ENCODE assay signal across 36 cellular contexts in the genomic region with DNA sequence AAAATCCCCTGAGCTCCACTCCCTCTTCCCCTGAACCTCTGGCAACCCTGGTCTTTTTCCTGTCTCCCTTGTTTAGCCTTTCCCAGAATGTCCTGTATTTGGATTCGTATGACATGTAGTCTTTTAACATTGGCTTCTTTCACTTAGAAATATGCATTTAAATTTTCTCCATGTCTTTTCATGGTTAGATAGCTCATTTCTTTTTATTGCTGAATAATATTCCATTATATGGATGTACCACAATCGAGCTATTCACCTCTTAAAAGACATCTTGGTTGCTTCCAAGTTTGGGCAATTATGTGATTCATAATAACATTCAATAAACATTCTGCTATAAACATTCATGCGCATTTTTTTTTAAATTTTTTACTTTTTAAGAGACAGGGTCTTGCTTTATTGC.
DNase-seq lines count a peak whose midpoint lies in the region; ATAC-seq, FAIRE-seq and TF ChIP-seq lines count a peak whose summit lies in the region.
"Had no signal": no experiment of that assay in that cellular context is flagged by ENCODE, and none has a peak within 500 bp of the region (broad histone marks: within the 10 kb centered on the region; RNA-seq: fewer than 3 reads in every experiment).

No MANE protein-coding gene starts in this region.

- no peak overlapping the region for H3K4me3 Mint-ChIP-seq in IgD-negative memory B cell
- H3K4me3 Mint-ChIP-seq: B cell; CD14-positive monocyte; CD4-positive, alpha-beta memory T cell; CD4-positive, alpha-beta T cell; CD4-positive, CD25-positive, alpha-beta regulatory T cell; CD8-positive, alpha-beta memory T cell; CD8-positive, alpha-beta T cell had no signal

- H3K27ac Mint-ChIP-seq in IgD-negative memory B cell, result peak overlapping the region in 2 of 3 donors; percentile 46 to 57
- H3K27ac Mint-ChIP-seq: B cell; CD14-positive monocyte; CD4-positive, alpha-beta memory T cell; CD4-positive, alpha-beta T cell; CD4-positive, CD25-positive, alpha-beta regulatory T cell; CD8-positive, alpha-beta memory T cell; CD8-positive, alpha-beta T cell had no signal

- no peaks in the 10 kb centered on the region for H3K27me3 ChIP-seq in SK-N-SH (ENCODE audit: insufficient read depth)
- H3K27me3 ChIP-seq: BE2C; BLaER1; BLaER1 treated with 17β-estradiol and CSF1 and Interleukin-3, amounts not matched to agents 10 nM and 100 nM had no signal

- H3K9me3 Mint-ChIP-seq in IgD-negative memory B cell, result peaks cover 8 to 22% (median 13%) of the 10 kb centered on the region in 3 donors

- no peak overlapping the region for H2AFZ ChIP-seq in SK-N-SH (ENCODE audit: low read depth)

- TF ChIP-seq CTCF in SK-N-SH (IDR thresholded peaks at IDR 0.05) (no peak), A549 (IDR thresholded peaks at IDR 0.05) (no peak), HEK293 (tag by site-specific recombination; IDR thresholded peaks at IDR 0.05) (no peak)

- no peaks in the 10 kb centered on the region for H3K36me3 Mint-ChIP-seq in IgD-negative memory B cell
- H3K36me3 Mint-ChIP-seq: CD14-positive monocyte; CD4-positive, alpha-beta memory T cell; CD4-positive, CD25-positive, alpha-beta regulatory T cell; CD8-positive, alpha-beta memory T cell; CD8-positive, alpha-beta T cell had no signal

- no peaks in the 10 kb centered on the region for H3K79me2 ChIP-seq in SK-N-SH (ENCODE audit: insufficient read depth)

- no peaks in the 10 kb centered on the region for H3K9me2 ChIP-seq in SK-N-SH

- H3K4me1 ChIP-seq in SK-N-SH (ENCODE audit: control insufficient read depth in 1 of 2, insufficient read depth in 2 of 2, low read depth in 1 of 2, low read length in 1 of 2) (no peaks in the 10 kb centered on the region; a peak in 1 of 4 replicates), A549 (no peaks in the 10 kb centered on the region), HEK293 (ENCODE audit: control insufficient read depth, insufficient read depth, low read length) (peaks cover 17% of the 10 kb centered on the region)
- H3K4me1 ChIP-seq: BE2C, BLaER1, Caco-2 had no signal

- H3K27me3 Mint-ChIP-seq in IgD-negative memory B cell, result peaks cover 3% of the 10 kb centered on the region

- H3F3A ChIP-seq in SK-N-SH (replicated peaks; ENCODE audit: insufficient read depth), result no peaks in the 10 kb centered on the region

- H3K9ac ChIP-seq in SK-N-SH, result no peak overlapping the region
- H3K9ac ChIP-seq: BLaER1; BLaER1 treated with 17β-estradiol and CSF1 and Interleukin-3, amounts not matched to agents 10 nM and 100 nM had no signal

- DNase-seq in SK-N-SH (no peak), A549 (ENCODE audit: low read depth in 1 of 2, low spot score in 1 of 2) (no peak), NCI-H1105 (lab: John Stamatoyannopoulos, UW) (no peak), medulla oblongata (ENCODE audit: extremely low spot score) (no peak)
- DNase-seq: 8988T; ACHN; AML-193; BE2C; C1 segment of cervical spinal cord; Caco-2; Calu3; CD4-positive, alpha-beta memory T cell; CD4-positive, alpha-beta T cell; CD4-positive, CD25-positive, alpha-beta regulatory T cell; CD8-positive, alpha-beta memory T cell; CD8-positive, alpha-beta T cell; COR-L47; DMS 273 treated with DMSO at 0.1 percent for 48 hours; DMS153; DMS53; DMS79; DMS79 treated with DMSO at 0.1 percent for 48 hours; DND-41; EL had no signal

- CTCF ChIA-PET in SK-N-SH (lab: Yijun Ruan, JAX) (interaction anchor here (0.7 kb wide), 1 partner anchor 21 kb away, joined by 4 read pairs; no protein-coding TSS in a partner anchor), A549 (lab: Yijun Ruan, JAX) (interaction anchor here (0.8 to 2.4 kb wide), 5 partner anchors 9 to 64 kb away, joined by 3 to 8 read pairs (median 4); no protein-coding TSS in a partner anchor), HEK293 (lab: Yijun Ruan, JAX) (interaction anchor here (0.7 to 1.0 kb wide), 4 partner anchors 15 to 356 kb away, joined by 3 to 5 read pairs (median 3); no protein-coding TSS in a partner anchor)

- FAIRE-seq in A549 (lab: Jason Lieb, UNC), result peak; percentile 94
- FAIRE-seq: A204.1, D721Med had no signal

- H3K9me3 ChIP-seq in SK-N-SH (peaks cover 8% of the 10 kb centered on the region; the same call in 1 of the 2 replicates), A549 (peaks cover 25% of the 10 kb centered on the region), HEK293 (ENCODE audit: control insufficient read depth, insufficient read depth, low read depth, low read length) (peaks cover 10% of the 10 kb centered on the region)
- H3K9me3 ChIP-seq: Caco-2 had no signal

- H3K4me2 ChIP-seq in SK-N-SH, result no peak overlapping the region
- no peak overlapping the region for H3K4me2 ChIP-seq in A549
- H3K4me2 ChIP-seq: BLaER1; BLaER1 treated with 17β-estradiol and CSF1 and Interleukin-3, amounts not matched to agents 10 nM and 100 nM had no signal

- no peak overlapping the region for H3K4me3 ChIP-seq in SK-N-SH (ENCODE audit: low read depth in 2 of 2, low read length in 1 of 2)
- H3K4me3 ChIP-seq in A549, result no peak overlapping the region
- H3K4me3 ChIP-seq in HEK293 (ENCODE audit: low read depth, low read length), result no peak overlapping the region
- H3K4me3 ChIP-seq: BLaER1; BLaER1 treated with 17β-estradiol and CSF1 and Interleukin-3, amounts not matched to agents 10 nM and 100 nM had no signal

- H3K36me3 ChIP-seq in SK-N-SH (replicated peaks in 1 of 2; ENCODE audit: control insufficient read depth in 1 of 2, insufficient read depth in 2 of 2, low read length in 1 of 2) (no peaks in the 10 kb centered on the region), HEK293 (ENCODE audit: control insufficient read depth in 2 of 2, insufficient read depth in 1 of 2, low read length in 2 of 2) (no peaks in the 10 kb centered on the region)
- H3K36me3 ChIP-seq: BLaER1; BLaER1 treated with 17β-estradiol and CSF1 and Interleukin-3, amounts not matched to agents 10 nM and 100 nM had no signal

- WGBS in SK-N-SH (ENCODE audit: low lambda C conversion rate), result 14% methylated on average over 3 of the region's 3 CpGs
- WGBS in A549 (ENCODE audit: missing lambda C conversion rate), result under 1% methylated on average over 3 of the region's 3 CpGs

- H4K20me1 ChIP-seq in SK-N-SH (ENCODE audit: insufficient read depth), result no peaks in the 10 kb centered on the region
- H4K20me1 ChIP-seq: BLaER1; BLaER1 treated with 17β-estradiol and CSF1 and Interleukin-3, amounts not matched to agents 10 nM and 100 nM had no signal

- no peak overlapping the region for H3K27ac ChIP-seq in SK-N-SH (ENCODE audit: low read depth in 2 of 2, low read length in 1 of 2)
- no peak overlapping the region for H3K27ac ChIP-seq in A549
- no peak overlapping the region for H3K27ac ChIP-seq in HEK293 (ENCODE audit: extremely low read depth, low read depth, low read length)
- H3K27ac ChIP-seq: 22Rv1; BLaER1; BLaER1 treated with 17β-estradiol and CSF1 and Interleukin-3, amounts not matched to agents 10 nM and 100 nM; C4-2B had no signal

- H3K4me1 Mint-ChIP-seq in IgD-negative memory B cell, result no peaks in the 10 kb centered on the region
- H3K4me1 Mint-ChIP-seq: B cell; CD14-positive monocyte; CD4-positive, alpha-beta memory T cell; CD4-positive, CD25-positive, alpha-beta regulatory T cell; CD8-positive, alpha-beta memory T cell had no signal

- ATAC-seq in SK-N-SH treated with all-trans-retinoic acid at 6 μM for 48 hours, result no peak
- ATAC-seq in A549, result no peak
- no peak for ATAC-seq in GM21360 (IDR thresholded peaks at IDR 0.05; ENCODE audit: unreplicated experiment)
- ATAC-seq: CD8-positive, alpha-beta T cell had no signal

- no peak for TF ChIP-seq RAD21 in SK-N-SH (IDR thresholded peaks at IDR 0.05; ENCODE audit: low read length)
- TF ChIP-seq RAD21 in A549 (conservative IDR thresholded peaks at IDR 0.05 in 1 of 2, IDR thresholded peaks at IDR 0.05 in 1 of 2), result no peak

- TF ChIP-seq EP300 in SK-N-SH (IDR thresholded peaks at IDR 0.05; ENCODE audit: borderline replicate concordance in 1 of 2, low read depth in 1 of 2, low read length in 1 of 2), result no peak
- no peak for TF ChIP-seq EP300 in A549 (IDR thresholded peaks at IDR 0.05)

- no peak for TF ChIP-seq POLR2A in A549 (IDR thresholded peaks at IDR 0.05; ENCODE audit: low read length)

- POLR2A ChIA-PET in SK-N-SH (lab: Yijun Ruan, JAX), result no interaction called here
- POLR2A ChIA-PET in A549 (lab: Yijun Ruan, JAX), result no interaction called here
- POLR2A ChIA-PET in HEK293 (lab: Yijun Ruan, JAX), result no interaction called here

TF ChIP-seq in SK-N-SH treated with all-trans-retinoic acid at 6 μM for 48 hours, 23 proteins besides CTCF, POLR2A, EP300 and RAD21:
- TF ChIP-seq OSR1 (CRISPR knock-in tag; IDR thresholded peaks at IDR 0.05) (no peak), ZNF8 (CRISPR knock-in tag; IDR thresholded peaks at IDR 0.05) (peak; percentile 94)

TF ChIP-seq in A549, 52 proteins besides CTCF, POLR2A, EP300 and RAD21 (continues in another document):
- no peak for TF ChIP-seq JUNB (IDR thresholded peaks at IDR 0.05)
- no peak for TF ChIP-seq MAZ (IDR thresholded peaks at IDR 0.05; ENCODE audit: borderline replicate concordance, low read depth, low read length)
- no peak for TF ChIP-seq ESRRA (IDR thresholded peaks at IDR 0.05; ENCODE audit: borderline replicate concordance, low read length)
- TF ChIP-seq, protein P1, sequence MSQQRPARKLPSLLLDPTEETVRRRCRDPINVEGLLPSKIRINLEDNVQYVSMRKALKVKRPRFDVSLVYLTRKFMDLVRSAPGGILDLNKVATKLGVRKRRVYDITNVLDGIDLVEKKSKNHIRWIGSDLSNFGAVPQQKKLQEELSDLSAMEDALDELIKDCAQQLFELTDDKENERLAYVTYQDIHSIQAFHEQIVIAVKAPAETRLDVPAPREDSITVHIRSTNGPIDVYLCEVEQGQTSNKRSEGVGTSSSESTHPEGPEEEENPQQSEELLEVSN (IDR thresholded peaks at IDR 0.05; ENCODE audit: borderline replicate concordance, low read depth), result no peak
- no peak for TF ChIP-seq RCOR1 (IDR thresholded peaks at IDR 0.05; ENCODE audit: low read depth, low read length)
- no peak for TF ChIP-seq GATA3 (IDR thresholded peaks at IDR 0.05; ENCODE audit: borderline replicate concordance)
- TF ChIP-seq ZC3H11A (IDR thresholded peaks at IDR 0.05), result no peak

TF ChIP-seq in HEK293, 187 proteins besides CTCF, POLR2A, EP300 and RAD21:
- TF ChIP-seq ZNF146 (tag by site-specific recombination; IDR thresholded peaks at IDR 0.05) (peak; percentile 57), HOXA7 (CRISPR knock-in tag; IDR thresholded peaks at IDR 0.05; ENCODE audit: borderline replicate concordance) (no peak), ZNF571 (tag by site-specific recombination; IDR thresholded peaks at IDR 0.05) (no peak)
